23 cellular contexts compared by ENCODE assay signal in the genomic region with DNA sequence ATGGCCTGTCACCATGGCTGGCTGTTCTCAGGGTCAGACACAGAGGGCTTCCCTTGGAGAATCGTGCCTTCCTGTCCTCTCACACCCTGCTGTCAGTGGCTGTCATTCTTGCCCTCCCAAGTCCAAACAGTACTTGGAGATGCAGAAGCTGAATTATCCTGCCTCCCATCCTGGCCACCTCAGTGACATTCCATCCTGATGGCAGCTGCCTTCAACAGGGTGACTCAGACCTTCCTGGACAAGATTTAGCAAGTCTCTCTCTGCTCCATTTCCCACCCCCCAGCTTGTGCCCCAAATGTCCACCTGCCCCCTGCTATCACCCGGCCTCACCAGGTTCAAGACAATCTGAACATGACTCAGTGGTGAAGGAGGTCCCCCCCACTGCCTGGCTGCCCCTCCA. TPM values are rescaled to one million over a fixed set of nuclear protein-coding genes. Genes with fewer than 3 reads are reported as not detected.
A peak's percentile ranks its signal among the peaks of the same experiment; 100 is the strongest.
DNase-seq lines count a peak whose midpoint lies in the region; ATAC-seq and TF ChIP-seq lines count a peak whose summit lies in the region.
"Had no signal": no experiment of that assay in that cellular context is flagged by ENCODE, and none has a peak within 500 bp of the region (broad histone marks: within the 10 kb centered on the region; RNA-seq: fewer than 3 reads in every experiment).

No MANE protein-coding gene starts in this region.

- no peak overlapping the region for H3K9ac ChIP-seq in mesenchymal stem cell (ENCODE audit: low read length)
- H3K9ac ChIP-seq: KMS-11 had no signal

- ATAC-seq in HG03354 (IDR thresholded peaks at IDR 0.05; ENCODE audit: poor library complexity, severe bottlenecking, unreplicated experiment) (no peak), HG03175 (IDR thresholded peaks at IDR 0.05; ENCODE audit: unreplicated experiment) (no peak), GM19452 (IDR thresholded peaks at IDR 0.05; ENCODE audit: unreplicated experiment) (no peak)
- ATAC-seq: stimulated activated memory B cell treated with anti-CD40 and anti-IgM and Interleukin-4, amounts not matched to agents 10 μg/mL and 1 μg/mL and 100 μg/mL, for 72 hours had no signal

- no peak overlapping the region for H2BK15ac ChIP-seq in mesenchymal stem cell (ENCODE audit: low read depth, poor library complexity, severe bottlenecking)

- peaks cover 2% of the 10 kb centered on the region for H3K27me3 Mint-ChIP-seq in dendritic cell treated with granulocyte-macrophage colony-stimulating factor and Interleukin-4, amounts not matched to agents 40 ng/mL and 50 ng/mL, for 4 days

- no peaks in the 10 kb centered on the region for H3K9me3 Mint-ChIP-seq in dendritic cell treated with granulocyte-macrophage colony-stimulating factor and Interleukin-4, amounts not matched to agents 40 ng/mL and 50 ng/mL, for 4 days
- H3K9me3 Mint-ChIP-seq: activated naive CD4-positive, alpha-beta T cell treated with anti-CD3 and anti-CD28 coated beads, Interleukin-2, amount 10 ng/mL, durations not matched to agents 7 days and 5 days; stimulated activated memory B cell treated with anti-CD40 and anti-IgM and Interleukin-4, amounts not matched to agents 10 μg/mL and 1 μg/mL and 100 μg/mL, for 72 hours; T-helper 1 cell treated with Interleukin-12 subunit alpha and Interleukin-12 subunit beta and Interleukin-4 antibody, amounts not matched to agents 30 μg/mL and 1 μg/mL, for 36 hours had no signal

- peak overlapping the region; percentile 54 for H3K27ac Mint-ChIP-seq in dendritic cell treated with granulocyte-macrophage colony-stimulating factor and Interleukin-4, amounts not matched to agents 40 ng/mL and 50 ng/mL, for 4 days
- H3K27ac Mint-ChIP-seq: activated naive CD4-positive, alpha-beta T cell treated with anti-CD3 and anti-CD28 coated beads, Interleukin-2, amount 10 ng/mL, durations not matched to agents 7 days and 5 days; stimulated activated memory B cell treated with anti-CD40 and anti-IgM and Interleukin-4, amounts not matched to agents 10 μg/mL and 1 μg/mL and 100 μg/mL, for 72 hours; T-helper 1 cell treated with Interleukin-12 subunit alpha and Interleukin-12 subunit beta and Interleukin-4 antibody, amounts not matched to agents 30 μg/mL and 1 μg/mL, for 36 hours had no signal

- H2AFZ ChIP-seq in mesenchymal stem cell (ENCODE audit: low read depth, low read length): no peak overlapping the region

- WGBS in mesenchymal stem cell: 50% methylated on average over 2 of the region's 2 CpGs

- H3K4me3 Mint-ChIP-seq in dendritic cell treated with granulocyte-macrophage colony-stimulating factor and Interleukin-4, amounts not matched to agents 40 ng/mL and 50 ng/mL, for 4 days: no peak overlapping the region
- H3K4me3 Mint-ChIP-seq: activated naive CD4-positive, alpha-beta T cell treated with anti-CD3 and anti-CD28 coated beads, Interleukin-2, amount 10 ng/mL, durations not matched to agents 7 days and 5 days; stimulated activated memory B cell treated with anti-CD40 and anti-IgM and Interleukin-4, amounts not matched to agents 10 μg/mL and 1 μg/mL and 100 μg/mL, for 72 hours; T-helper 1 cell treated with Interleukin-12 subunit alpha and Interleukin-12 subunit beta and Interleukin-4 antibody, amounts not matched to agents 30 μg/mL and 1 μg/mL, for 36 hours had no signal

- no peaks in the 10 kb centered on the region for H3K36me3 Mint-ChIP-seq in dendritic cell treated with granulocyte-macrophage colony-stimulating factor and Interleukin-4, amounts not matched to agents 40 ng/mL and 50 ng/mL, for 4 days (ENCODE audit: low read depth)
- H3K36me3 Mint-ChIP-seq: activated naive CD4-positive, alpha-beta T cell treated with anti-CD3 and anti-CD28 coated beads, Interleukin-2, amount 10 ng/mL, durations not matched to agents 7 days and 5 days; stimulated activated memory B cell treated with anti-CD40 and anti-IgM and Interleukin-4, amounts not matched to agents 10 μg/mL and 1 μg/mL and 100 μg/mL, for 72 hours had no signal

- no peak overlapping the region for H4K8ac ChIP-seq in mesenchymal stem cell (ENCODE audit: low read length)

- H3K27me3 ChIP-seq in mesenchymal stem cell (ENCODE audit: control insufficient read depth in 1 of 2, insufficient read depth in 1 of 2, low read length in 2 of 2) (no peaks in the 10 kb centered on the region), right atrium auricular region (no peaks in the 10 kb centered on the region)

- no peak overlapping the region for H2BK120ac ChIP-seq in mesenchymal stem cell (ENCODE audit: low read depth, low read length)

- H2BK12ac ChIP-seq in mesenchymal stem cell (ENCODE audit: low read length in 2 of 2): peak overlapping the region; percentile 44 to 75

- peak overlapping the region; percentile 16 to 34 for H3K18ac ChIP-seq in mesenchymal stem cell (ENCODE audit: low read depth in 1 of 2, low read length in 2 of 2)

- H3K79me1 ChIP-seq in mesenchymal stem cell (replicated peaks; ENCODE audit: low read length, poor library complexity, severe bottlenecking): no peaks in the 10 kb centered on the region

- DNase-seq in AG08396 (ENCODE audit: low spot score) (peak; percentile 42), HS-5 (ENCODE audit: low read depth) (peak; percentile 25), mesenchymal stem cell (peak; percentile 37), right atrium auricular region (ENCODE audit: low spot score) (no peak)
- DNase-seq: ACHN; activated CD4-positive, CD25-positive, alpha-beta regulatory T cell treated with anti-CD3 and anti-CD28 coated beads, Interleukin-2, amount 50 U/mL, for 72 hours; activated CD8-positive, alpha-beta memory T cell treated with anti-CD3 and anti-CD28 coated beads, Interleukin-2, amount 50 U/mL, for 48 hours; activated naive CD4-positive, alpha-beta T cell treated with anti-CD3 and anti-CD28 coated beads, Interleukin-2, amount 10 ng/mL, durations not matched to agents 7 days and 5 days; COR-L47; heart left ventricle; kidney glomerular epithelial cell; NCI-H146; NCI-H510A treated with DMSO at 0.1 percent for 48 hours had no signal

- peaks cover 82% of the 10 kb centered on the region for H3K4me1 Mint-ChIP-seq in dendritic cell treated with granulocyte-macrophage colony-stimulating factor and Interleukin-4, amounts not matched to agents 40 ng/mL and 50 ng/mL, for 4 days (ENCODE audit: low read depth)

- no peak overlapping the region for H2BK5ac ChIP-seq in mesenchymal stem cell (ENCODE audit: low read depth, low read length, poor library complexity, severe bottlenecking)

- intact Hi-C loops in dendritic cell treated with granulocyte-macrophage colony-stimulating factor and Interleukin-4, amounts not matched to agents 40 ng/mL and 50 ng/mL, for 4 days (cut with micrococcal nuclease): no loop called here

- no peak overlapping the region for H3K23ac ChIP-seq in mesenchymal stem cell (ENCODE audit: low read length in 2 of 2)

- H3K4me1 ChIP-seq in mesenchymal stem cell (ENCODE audit: control insufficient read depth, insufficient read depth, low read depth, low read length): peaks cover 18% of the 10 kb centered on the region
- no peaks in the 10 kb centered on the region for H3K4me1 ChIP-seq in right atrium auricular region

- peak overlapping the region in 1 of 2 experiments; percentile 73 for H3K4ac ChIP-seq in mesenchymal stem cell (ENCODE audit: low read depth in 1 of 2, low read length in 2 of 2)

- no peak for TF ChIP-seq CTCF in right atrium auricular region (IDR thresholded peaks at IDR 0.05)

- H3K9me3 ChIP-seq in mesenchymal stem cell (ENCODE audit: control insufficient read depth, low read length) (no peaks in the 10 kb centered on the region), right atrium auricular region (no peaks in the 10 kb centered on the region)
- H3K9me3 ChIP-seq: heart left ventricle had no signal

- peak overlapping the region; percentile 11 for H2AK5ac ChIP-seq in mesenchymal stem cell (ENCODE audit: low read length, severe bottlenecking)

- H3K36me3 ChIP-seq in mesenchymal stem cell (ENCODE audit: control insufficient read depth in 1 of 2, insufficient read depth in 2 of 2, low read depth in 1 of 2, low read length in 2 of 2) (no peaks in the 10 kb centered on the region), right atrium auricular region (no peaks in the 10 kb centered on the region)
- H3K36me3 ChIP-seq: heart left ventricle had no signal

- H3K4me3 ChIP-seq in mesenchymal stem cell (ENCODE audit: insufficient read depth in 1 of 2, low read depth in 1 of 2, low read length in 2 of 2) (no peak overlapping the region), right atrium auricular region (no peak overlapping the region)
- H3K4me3 ChIP-seq: heart left ventricle had no signal

- H4K91ac ChIP-seq in mesenchymal stem cell (ENCODE audit: low read length): peak overlapping the region; percentile 44

- no peak overlapping the region for H3K4me2 ChIP-seq in mesenchymal stem cell (ENCODE audit: low read length, poor library complexity, severe bottlenecking)
- H3K4me2 ChIP-seq: KMS-11 had no signal

- peak overlapping the region in 1 of 2 experiments; percentile 72 for H3K14ac ChIP-seq in mesenchymal stem cell (ENCODE audit: low read length in 2 of 2)

- no peak overlapping the region for H3K27ac ChIP-seq in mesenchymal stem cell (ENCODE audit: low read length, poor library complexity, severe bottlenecking)
- no peak overlapping the region for H3K27ac ChIP-seq in right atrium auricular region
- H3K27ac ChIP-seq: heart left ventricle, KMS-11 had no signal

RNA-seq across cellular contexts. Expression of a gene that starts 4.8 kb away (rescaled TPM):
- 0.11 TPM for polyA plus RNA-seq in mesenchymal stem cell (2013, experiment 1 of 2)
- polyA plus RNA-seq in mesenchymal stem cell (2013, experiment 2 of 2): 0.11 TPM
- total RNA-seq in right atrium auricular region: not detected
- total RNA-seq: H4, heart left ventricle, ureter had no signal
- polyA plus RNA-seq: heart left ventricle, neural cell had no signal

RNA-seq across cellular contexts. Expression of a gene that starts 10.9 kb away (rescaled TPM):
- not detected for polyA plus RNA-seq in mesenchymal stem cell (2013, experiment 1 of 2)
- not detected for polyA plus RNA-seq in mesenchymal stem cell (2013, experiment 2 of 2)
- total RNA-seq in right atrium auricular region: not detected
- total RNA-seq: H4 had no signal
- polyA plus RNA-seq: neural cell had no signal

RNA-seq across cellular contexts. Expression of a gene that starts 13.6 kb away (rescaled TPM):
- not detected for polyA plus RNA-seq in mesenchymal stem cell (2013, experiment 1 of 2)
- polyA plus RNA-seq in mesenchymal stem cell (2013, experiment 2 of 2): not detected
- not detected for total RNA-seq in right atrium auricular region
- total RNA-seq: H4, heart left ventricle, ureter had no signal
- polyA plus RNA-seq: heart left ventricle, neural cell had no signal

RNA-seq across cellular contexts. Expression of a gene that starts 24.2 kb away (rescaled TPM):
- 0.46 TPM for polyA plus RNA-seq in mesenchymal stem cell (2013, experiment 1 of 2)
- 0.52 TPM for polyA plus RNA-seq in mesenchymal stem cell (2013, experiment 2 of 2)
- total RNA-seq in right atrium auricular region: under 1 TPM in 1 of 2 donors, not detected in 1; 0.47 TPM

RNA-seq across cellular contexts. Expression of a gene that starts 27.3 kb away (rescaled TPM):
- polyA plus RNA-seq in mesenchymal stem cell (2013, experiment 1 of 2): not detected
- polyA plus RNA-seq in mesenchymal stem cell (2013, experiment 2 of 2): 0.01 TPM
- total RNA-seq in right atrium auricular region: not detected
- total RNA-seq: H4, ureter had no signal
- polyA plus RNA-seq: neural cell had no signal
